Comparison of ENCODE assay signal across 1 cellular context in the genomic region with DNA sequence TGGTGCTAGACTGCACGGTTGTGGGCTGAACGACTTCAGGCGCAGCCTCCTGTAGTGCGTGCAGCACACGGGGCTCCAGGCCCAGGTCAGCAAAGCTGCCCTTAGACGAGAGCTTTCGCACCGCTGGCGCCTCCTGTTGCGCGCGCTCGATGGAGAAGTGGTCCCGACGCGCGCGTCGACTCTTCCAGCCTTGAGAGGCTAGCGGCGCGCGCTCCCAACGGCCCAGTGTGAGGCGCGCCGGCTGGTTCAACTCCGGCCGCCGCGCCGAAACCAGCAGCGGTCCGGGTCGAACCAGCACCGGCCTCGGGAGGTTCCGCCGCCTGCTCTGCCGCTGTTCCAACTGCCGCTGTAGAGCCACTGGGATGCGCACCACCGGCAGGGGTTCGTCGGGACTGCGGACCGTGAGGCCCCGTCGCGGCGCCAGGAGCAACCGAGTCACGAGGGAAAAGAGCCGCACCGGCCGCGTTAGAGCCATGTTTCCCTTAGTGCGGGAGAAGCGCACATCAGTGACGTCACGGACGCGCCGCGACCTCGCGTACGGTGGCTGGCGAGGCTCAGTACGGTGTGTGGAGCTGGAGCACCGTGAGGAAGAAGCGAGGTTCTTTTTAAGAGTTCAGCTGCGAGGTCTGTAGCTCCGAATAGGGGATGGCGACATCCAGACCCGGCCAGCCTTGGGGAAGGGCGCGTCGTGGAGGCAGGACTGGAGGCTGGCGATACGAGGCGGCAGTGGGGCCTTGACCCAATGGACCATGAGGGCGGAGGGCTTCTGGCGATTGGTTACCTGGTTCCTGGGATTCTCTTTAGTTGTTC.
TF ChIP-seq lines count a peak whose summit lies in the region.

DDX28 (minus strand) TSS at position 505 of the 810 bp plus-strand sequence; CDS start at position 475, 30 bp downstream.
DUS2 (plus strand) TSS at position 557 of the 810 bp plus-strand sequence. CDS start 14,740 bp downstream, outside the sequence.

TF ChIP-seq in WTC11, 78 proteins besides CTCF, POLR2A, EP300 and RAD21 (continued from another document and continues in another):
- TF ChIP-seq, protein P1, sequence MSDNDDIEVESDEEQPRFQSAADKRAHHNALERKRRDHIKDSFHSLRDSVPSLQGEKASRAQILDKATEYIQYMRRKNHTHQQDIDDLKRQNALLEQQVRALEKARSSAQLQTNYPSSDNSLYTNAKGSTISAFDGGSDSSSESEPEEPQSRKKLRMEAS (CRISPR knock-in tag; IDR thresholded peaks at IDR 0.05) = peak; percentile 97
- TF ChIP-seq ATF3 (CRISPR knock-in tag; conservative IDR thresholded peaks at IDR 0.05) (no peak; the same call in 1 of the 2 replicates), FOXP1 (CRISPR knock-in tag; IDR thresholded peaks at IDR 0.05; ENCODE audit: borderline replicate concordance) (no peak; the same call in 1 of the 2 replicates), E2F1 (CRISPR knock-in tag; IDR thresholded peaks at IDR 0.05) (peak; percentile 86; the same call in 1 of the 2 replicates), ZNF281 (CRISPR knock-in tag; IDR thresholded peaks at IDR 0.05) (no peak), CBFB (CRISPR knock-in tag; IDR thresholded peaks at IDR 0.05; ENCODE audit: low read depth) (peak; percentile 71), TP53 (CRISPR knock-in tag; IDR thresholded peaks at IDR 0.05) (peak; percentile 21; the same call in 1 of the 2 replicates), CREM (CRISPR knock-in tag; IDR thresholded peaks at IDR 0.05) (peak; percentile 100), SMAD4 (CRISPR knock-in tag; IDR thresholded peaks at IDR 0.05) (no peak), EMX1 (CRISPR knock-in tag; IDR thresholded peaks at IDR 0.05) (no peak), TEAD4 (CRISPR knock-in tag; IDR thresholded peaks at IDR 0.05) (peak; percentile 11; the same call in 1 of the 2 replicates), ELF4 (CRISPR knock-in tag; IDR thresholded peaks at IDR 0.05; ENCODE audit: low read depth) (no peak), AFF4 (CRISPR knock-in tag; IDR thresholded peaks at IDR 0.05; ENCODE audit: borderline replicate concordance) (no peak), GTF2I (CRISPR knock-in tag; conservative IDR thresholded peaks at IDR 0.05) (no peak), ATF1 (CRISPR knock-in tag; IDR thresholded peaks at IDR 0.05) (peak; percentile 94; the same call in 1 of the 2 replicates), SMAD3 (CRISPR knock-in tag; IDR thresholded peaks at IDR 0.05; ENCODE audit: borderline replicate concordance) (peak; percentile 84; the same call in 1 of the 2 replicates), ETV6 (CRISPR knock-in tag; IDR thresholded peaks at IDR 0.05) (peak; percentile 95), MXD4 (CRISPR knock-in tag; IDR thresholded peaks at IDR 0.05; ENCODE audit: borderline replicate concordance) (no peak), ZBTB43 (CRISPR knock-in tag; IDR thresholded peaks at IDR 0.05) (peak; percentile 81; the same call in 1 of the 2 replicates), ZMAT4 (CRISPR knock-in tag; IDR thresholded peaks at IDR 0.05) (no peak), PREB (CRISPR knock-in tag; IDR thresholded peaks at IDR 0.05; ENCODE audit: borderline replicate concordance) (no peak; the same call in 1 of the 2 replicates), GABPB1 (CRISPR knock-in tag; IDR thresholded peaks at IDR 0.05) (peak; percentile 77), OVOL2 (CRISPR knock-in tag; IDR thresholded peaks at IDR 0.05; ENCODE audit: borderline replicate concordance) (no peak), NR2C2 (CRISPR knock-in tag; IDR thresholded peaks at IDR 0.05) (0 out of 2 replicates have a peak, but pooled peaks have one; percentile 19), ZNF219 (CRISPR knock-in tag; IDR thresholded peaks at IDR 0.05; ENCODE audit: borderline replicate concordance) (no peak), NFE2L1 (CRISPR knock-in tag; IDR thresholded peaks at IDR 0.05) (peak; percentile 81; the same call in 1 of the 2 replicates), NR1H2 (CRISPR knock-in tag; IDR thresholded peaks at IDR 0.05) (peak; percentile 67), ZNF317 (CRISPR knock-in tag; IDR thresholded peaks at IDR 0.05; ENCODE audit: borderline replicate concordance, low read depth) (no peak), ZNF423 (CRISPR knock-in tag; IDR thresholded peaks at IDR 0.05) (no peak), PRRX2 (CRISPR knock-in tag; IDR thresholded peaks at IDR 0.05) (no peak), CREB1 (CRISPR knock-in tag; IDR thresholded peaks at IDR 0.05) (peak; percentile 96)
- TF ChIP-seq, protein P2, sequence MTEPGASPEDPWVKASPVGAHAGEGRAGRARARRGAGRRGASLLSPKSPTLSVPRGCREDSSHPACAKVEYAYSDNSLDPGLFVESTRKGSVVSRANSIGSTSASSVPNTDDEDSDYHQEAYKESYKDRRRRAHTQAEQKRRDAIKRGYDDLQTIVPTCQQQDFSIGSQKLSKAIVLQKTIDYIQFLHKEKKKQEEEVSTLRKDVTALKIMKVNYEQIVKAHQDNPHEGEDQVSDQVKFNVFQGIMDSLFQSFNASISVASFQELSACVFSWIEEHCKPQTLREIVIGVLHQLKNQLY (CRISPR knock-in tag; IDR thresholded peaks at IDR 0.05) = no peak
- TF ChIP-seq, protein P3, sequence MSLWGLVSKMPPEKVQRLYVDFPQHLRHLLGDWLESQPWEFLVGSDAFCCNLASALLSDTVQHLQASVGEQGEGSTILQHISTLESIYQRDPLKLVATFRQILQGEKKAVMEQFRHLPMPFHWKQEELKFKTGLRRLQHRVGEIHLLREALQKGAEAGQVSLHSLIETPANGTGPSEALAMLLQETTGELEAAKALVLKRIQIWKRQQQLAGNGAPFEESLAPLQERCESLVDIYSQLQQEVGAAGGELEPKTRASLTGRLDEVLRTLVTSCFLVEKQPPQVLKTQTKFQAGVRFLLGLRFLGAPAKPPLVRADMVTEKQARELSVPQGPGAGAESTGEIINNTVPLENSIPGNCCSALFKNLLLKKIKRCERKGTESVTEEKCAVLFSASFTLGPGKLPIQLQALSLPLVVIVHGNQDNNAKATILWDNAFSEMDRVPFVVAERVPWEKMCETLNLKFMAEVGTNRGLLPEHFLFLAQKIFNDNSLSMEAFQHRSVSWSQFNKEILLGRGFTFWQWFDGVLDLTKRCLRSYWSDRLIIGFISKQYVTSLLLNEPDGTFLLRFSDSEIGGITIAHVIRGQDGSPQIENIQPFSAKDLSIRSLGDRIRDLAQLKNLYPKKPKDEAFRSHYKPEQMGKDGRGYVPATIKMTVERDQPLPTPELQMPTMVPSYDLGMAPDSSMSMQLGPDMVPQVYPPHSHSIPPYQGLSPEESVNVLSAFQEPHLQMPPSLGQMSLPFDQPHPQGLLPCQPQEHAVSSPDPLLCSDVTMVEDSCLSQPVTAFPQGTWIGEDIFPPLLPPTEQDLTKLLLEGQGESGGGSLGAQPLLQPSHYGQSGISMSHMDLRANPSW (CRISPR knock-in tag; conservative IDR thresholded peaks at IDR 0.05; ENCODE audit: low read depth) = no peak
- TF ChIP-seq, protein P4, sequence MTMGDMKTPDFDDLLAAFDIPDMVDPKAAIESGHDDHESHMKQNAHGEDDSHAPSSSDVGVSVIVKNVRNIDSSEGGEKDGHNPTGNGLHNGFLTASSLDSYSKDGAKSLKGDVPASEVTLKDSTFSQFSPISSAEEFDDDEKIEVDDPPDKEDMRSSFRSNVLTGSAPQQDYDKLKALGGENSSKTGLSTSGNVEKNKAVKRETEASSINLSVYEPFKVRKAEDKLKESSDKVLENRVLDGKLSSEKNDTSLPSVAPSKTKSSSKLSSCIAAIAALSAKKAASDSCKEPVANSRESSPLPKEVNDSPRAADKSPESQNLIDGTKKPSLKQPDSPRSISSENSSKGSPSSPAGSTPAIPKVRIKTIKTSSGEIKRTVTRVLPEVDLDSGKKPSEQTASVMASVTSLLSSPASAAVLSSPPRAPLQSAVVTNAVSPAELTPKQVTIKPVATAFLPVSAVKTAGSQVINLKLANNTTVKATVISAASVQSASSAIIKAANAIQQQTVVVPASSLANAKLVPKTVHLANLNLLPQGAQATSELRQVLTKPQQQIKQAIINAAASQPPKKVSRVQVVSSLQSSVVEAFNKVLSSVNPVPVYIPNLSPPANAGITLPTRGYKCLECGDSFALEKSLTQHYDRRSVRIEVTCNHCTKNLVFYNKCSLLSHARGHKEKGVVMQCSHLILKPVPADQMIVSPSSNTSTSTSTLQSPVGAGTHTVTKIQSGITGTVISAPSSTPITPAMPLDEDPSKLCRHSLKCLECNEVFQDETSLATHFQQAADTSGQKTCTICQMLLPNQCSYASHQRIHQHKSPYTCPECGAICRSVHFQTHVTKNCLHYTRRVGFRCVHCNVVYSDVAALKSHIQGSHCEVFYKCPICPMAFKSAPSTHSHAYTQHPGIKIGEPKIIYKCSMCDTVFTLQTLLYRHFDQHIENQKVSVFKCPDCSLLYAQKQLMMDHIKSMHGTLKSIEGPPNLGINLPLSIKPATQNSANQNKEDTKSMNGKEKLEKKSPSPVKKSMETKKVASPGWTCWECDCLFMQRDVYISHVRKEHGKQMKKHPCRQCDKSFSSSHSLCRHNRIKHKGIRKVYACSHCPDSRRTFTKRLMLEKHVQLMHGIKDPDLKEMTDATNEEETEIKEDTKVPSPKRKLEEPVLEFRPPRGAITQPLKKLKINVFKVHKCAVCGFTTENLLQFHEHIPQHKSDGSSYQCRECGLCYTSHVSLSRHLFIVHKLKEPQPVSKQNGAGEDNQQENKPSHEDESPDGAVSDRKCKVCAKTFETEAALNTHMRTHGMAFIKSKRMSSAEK (CRISPR knock-in tag; IDR thresholded peaks at IDR 0.05; ENCODE audit: borderline replicate concordance) = no peak
